ENCODE assay signal across 31 cellular contexts in the genomic region with DNA sequence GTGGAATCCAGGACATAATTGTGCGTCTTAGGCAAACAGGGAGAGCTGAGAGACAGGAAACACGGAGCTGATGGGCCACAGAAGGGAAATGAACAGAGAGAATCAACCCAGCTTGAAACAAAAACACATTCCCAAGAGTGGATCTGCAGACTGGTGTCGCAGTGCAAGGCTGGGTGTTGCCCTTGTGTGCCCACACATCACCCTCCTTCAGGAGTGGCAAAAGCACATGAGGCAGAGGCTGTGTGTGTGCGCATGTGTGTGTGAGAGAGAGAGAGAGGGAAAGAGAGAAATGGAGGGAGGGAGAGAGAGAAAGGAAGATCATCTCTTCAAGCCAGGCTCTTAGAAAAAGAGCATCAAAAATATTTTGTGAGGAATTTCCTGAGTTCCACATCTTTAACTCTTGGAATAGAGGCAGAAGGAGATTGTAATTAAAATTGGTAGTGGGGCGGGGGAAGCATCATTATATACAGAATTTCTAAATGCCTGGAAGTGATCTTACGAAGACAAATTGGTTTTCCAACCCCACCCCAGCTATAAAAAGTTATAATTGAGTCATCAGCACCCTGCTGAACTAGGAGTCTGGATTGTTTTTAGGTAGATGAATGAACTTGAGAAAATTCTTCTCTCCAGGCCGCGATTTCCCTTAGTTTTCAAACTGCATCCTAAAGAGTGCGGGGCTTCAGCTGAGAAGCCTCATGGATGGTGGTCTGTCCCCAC.
"Had no signal": no experiment of that assay in that cellular context is flagged by ENCODE, and none has a peak within 500 bp of the region (broad histone marks: within the 10 kb centered on the region; RNA-seq: fewer than 3 reads in every experiment).

No MANE protein-coding gene starts in this region.

- H3K4me3 Mint-ChIP-seq: activated CD4-positive, alpha-beta memory T cell treated with anti-CD3 and anti-CD28 coated beads, Interleukin-2, amount 10 ng/mL, durations not matched to agents 7 days and 5 days; activated CD4-positive, alpha-beta T cell treated with anti-CD3 and anti-CD28 coated beads for 36 hours; activated CD4-positive, alpha-beta T cell treated with anti-CD3 and anti-CD28 coated beads, Interleukin-2, amount 10 ng/mL, durations not matched to agents 24 days and 14 days; activated naive CD8-positive, alpha-beta T cell; activated T-cell treated with anti-CD3 and anti-CD28 coated beads, Interleukin-2, amount 50 U/mL, for 24 hours; activated T-cell treated with anti-CD3 and anti-CD28 coated beads, Interleukin-2, amount 50 U/mL, for 72 hours; T-helper 17 cell; T-helper 2 cell treated with Interferon-gamma antibody and Interleukin-4, amounts not matched to agents 5 μg/mL and 100 μg/mL, for 36 hours had no signal

- H3K36me3 Mint-ChIP-seq: activated naive CD8-positive, alpha-beta T cell had no signal

- DNase-seq: activated CD4-positive, alpha-beta memory T cell treated with anti-CD3 and anti-CD28 coated beads, Interleukin-2, amount 10 ng/mL, durations not matched to agents 7 days and 5 days; activated CD4-positive, alpha-beta T cell treated with anti-CD3 and anti-CD28 coated beads for 36 hours; activated CD4-positive, alpha-beta T cell treated with anti-CD3 and anti-CD28 coated beads, Interleukin-2, amount 10 ng/mL, durations not matched to agents 24 days and 14 days; activated CD4-positive, CD25-positive, alpha-beta regulatory T cell; activated CD4-positive, CD25-positive, alpha-beta regulatory T cell treated with anti-CD3 and anti-CD28 coated beads, Interleukin-2, amount 50 U/mL, for 72 hours; activated CD8-positive, alpha-beta memory T cell treated with anti-CD3 and anti-CD28 coated beads, Interleukin-2, amount 50 U/mL, for 48 hours; activated gamma-delta T cell treated with Interleukin-2 at 50 U/mL for 16 hours; activated naive CD4-positive, alpha-beta T cell treated with anti-CD3 and anti-CD28 coated beads, Interleukin-2, amount 50 U/mL, for 16 hours; activated naive CD4-positive, alpha-beta T cell treated with Interleukin-2 at 50 U/mL for 16 hours; activated T-cell treated with anti-CD3 and anti-CD28 coated beads for 4 hours; activated T-cell treated with anti-CD3 and anti-CD28 coated beads, Interleukin-2, amount 50 U/mL, for 24 hours; activated T-cell treated with anti-CD3 and anti-CD28 coated beads, Interleukin-2, amount 50 U/mL, for 72 hours; amniotic stem cell; brain microvascular endothelial cell; cerebellar nuclear complex; colonic mucosa; effector CD8-positive, alpha-beta T cell; foreskin fibroblast; heart left ventricle; T-helper 1 cell; T-helper 17 cell; T1000 had no signal

- H3K4me1 ChIP-seq: colonic mucosa, heart left ventricle had no signal

- ATAC-seq: activated CD4-positive, alpha-beta T cell treated with anti-CD3 and anti-CD28 coated beads for 36 hours; activated T-cell treated with anti-CD3 and anti-CD28 coated beads, Interleukin-2, amount 50 U/mL, for 72 hours; esophagus mucosa; heart left ventricle; T-helper 17 cell had no signal

- H3K4me3 ChIP-seq: colonic mucosa, heart left ventricle had no signal

- H3K9me3 Mint-ChIP-seq: activated CD4-positive, alpha-beta memory T cell treated with anti-CD3 and anti-CD28 coated beads, Interleukin-2, amount 10 ng/mL, durations not matched to agents 7 days and 5 days; activated CD4-positive, alpha-beta T cell treated with anti-CD3 and anti-CD28 coated beads, Interleukin-2, amount 10 ng/mL, durations not matched to agents 24 days and 14 days; activated T-cell treated with anti-CD3 and anti-CD28 coated beads, Interleukin-2, amount 50 U/mL, for 24 hours; activated T-cell treated with anti-CD3 and anti-CD28 coated beads, Interleukin-2, amount 50 U/mL, for 72 hours; T-helper 2 cell treated with Interferon-gamma antibody and Interleukin-4, amounts not matched to agents 5 μg/mL and 100 μg/mL, for 36 hours had no signal

- H3K9me3 ChIP-seq: colonic mucosa, heart left ventricle had no signal

- H3K27me3 ChIP-seq: brain microvascular endothelial cell, colonic mucosa had no signal

- FAIRE-seq: astrocyte, bronchial epithelial cell, endometrium, endothelial cell of umbilical vein, frontal cortex had no signal

- H3K36me3 ChIP-seq: brain microvascular endothelial cell, colonic mucosa, heart left ventricle had no signal

- H3K4me1 Mint-ChIP-seq: activated CD4-positive, alpha-beta memory T cell treated with anti-CD3 and anti-CD28 coated beads, Interleukin-2, amount 10 ng/mL, durations not matched to agents 7 days and 5 days; activated CD4-positive, alpha-beta T cell treated with anti-CD3 and anti-CD28 coated beads, Interleukin-2, amount 10 ng/mL, durations not matched to agents 24 days and 14 days had no signal

- H3K27ac Mint-ChIP-seq: activated CD4-positive, alpha-beta memory T cell treated with anti-CD3 and anti-CD28 coated beads, Interleukin-2, amount 10 ng/mL, durations not matched to agents 7 days and 5 days; activated CD4-positive, alpha-beta T cell treated with anti-CD3 and anti-CD28 coated beads for 36 hours; activated CD4-positive, alpha-beta T cell treated with anti-CD3 and anti-CD28 coated beads, Interleukin-2, amount 10 ng/mL, durations not matched to agents 24 days and 14 days; activated naive CD8-positive, alpha-beta T cell; activated T-cell treated with anti-CD3 and anti-CD28 coated beads, Interleukin-2, amount 50 U/mL, for 24 hours; activated T-cell treated with anti-CD3 and anti-CD28 coated beads, Interleukin-2, amount 50 U/mL, for 72 hours; T-helper 17 cell; T-helper 2 cell treated with Interferon-gamma antibody and Interleukin-4, amounts not matched to agents 5 μg/mL and 100 μg/mL, for 36 hours had no signal

- H3K27ac ChIP-seq: brain microvascular endothelial cell, colonic mucosa, epithelial cell of prostate, heart left ventricle had no signal
